In the genomic region with DNA sequence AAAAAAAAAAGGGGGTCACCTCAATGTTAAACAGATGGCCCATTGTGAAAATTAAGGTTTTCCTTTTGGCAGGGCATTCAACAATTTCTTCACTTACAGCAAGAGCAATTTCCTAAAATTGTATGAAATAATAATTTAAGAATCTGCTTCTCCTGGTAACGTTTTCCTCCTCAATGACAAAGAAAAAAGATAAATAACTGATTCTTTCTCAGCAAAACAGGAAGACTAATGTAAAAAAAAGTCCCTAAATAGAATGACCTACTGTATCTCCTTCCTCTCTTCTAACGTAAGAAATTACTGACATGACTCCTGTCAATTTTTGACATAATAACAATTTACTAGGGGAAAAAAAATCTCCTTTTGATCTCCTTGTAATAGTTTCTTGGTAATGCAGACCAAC, we compare ENCODE assay signal across 19 cellular contexts. TPM values are rescaled to one million over a fixed set of nuclear protein-coding genes. Genes with fewer than 3 reads are reported as not detected.
DNase-seq lines count a peak whose midpoint lies in the region; ATAC-seq and TF ChIP-seq lines count a peak whose summit lies in the region.
"Had no signal": no experiment of that assay in that cellular context is flagged by ENCODE, and none has a peak within 500 bp of the region (broad histone marks: within the 10 kb centered on the region; RNA-seq: fewer than 3 reads in every experiment).

No MANE protein-coding gene starts in this region.

- H3K27ac ChIP-seq in SU-DHL-6 (ENCODE audit: low read depth, low read length) (peak overlapping the region; percentile 50), dorsolateral prefrontal cortex (no peak overlapping the region)
- H3K27ac ChIP-seq: Peyer's patch, transverse colon had no signal

- ATAC-seq in activated T-cell treated with anti-CD3 and anti-CD28 coated beads, Interleukin-2, amount 50 U/mL, for 72 hours (replicated peaks in 1 of 2), result peak in 1 of 2 donors; percentile 30

- peaks cover 4% of the 10 kb centered on the region; the same call in 1 of the 2 replicates for H4K20me1 ChIP-seq in SU-DHL-6 (ENCODE audit: low read depth, low read length)

- no peaks in the 10 kb centered on the region for H3F3A ChIP-seq in SU-DHL-6 (ENCODE audit: insufficient read depth)

- no peak overlapping the region for H3K9ac ChIP-seq in SU-DHL-6 (ENCODE audit: low read length)

- H2AFZ ChIP-seq in SU-DHL-6 (ENCODE audit: low read depth, low read length, severe bottlenecking), result no peak overlapping the region

- H3K4me3 ChIP-seq in SU-DHL-6 (ENCODE audit: insufficient read depth, low read length, poor library complexity, severe bottlenecking) (no peak overlapping the region), dorsolateral prefrontal cortex (no peak overlapping the region)
- H3K4me3 ChIP-seq: Peyer's patch, transverse colon had no signal

- intact Hi-C loops in dorsolateral prefrontal cortex (cut with DNase I), result no loop called here
- intact Hi-C loops in posterior cingulate gyrus (cut with DNase I), result no loop called here

- DNase-seq in activated T-cell treated with anti-CD3 and anti-CD28 coated beads, Interleukin-2, amount 50 U/mL, for 72 hours, result no peak
- DNase-seq in activated T-cell treated with anti-CD3 and anti-CD28 coated beads, Interleukin-2, amount 50 U/mL, for 1 hour, result no peak
- DNase-seq in immature natural killer cell (no peak), dorsolateral prefrontal cortex (no peak), posterior cingulate gyrus (no peak), type B pancreatic cell (ENCODE audit: extremely low spot score, unreplicated experiment) (no peak)
- DNase-seq in stimulated activated CD4-positive, alpha-beta T cell treated with anti-CD3 and anti-CD28 coated beads, Interleukin-4, amount 100 ng/mL, for 24 hours, result no peak
- DNase-seq: ACHN; activated CD4-positive, CD25-positive, alpha-beta regulatory T cell; activated CD8-positive, alpha-beta memory T cell treated with anti-CD3 and anti-CD28 coated beads, Interleukin-2, amount 10 ng/mL, durations not matched to agents 7 days and 5 days; endodermal cell; IMR-90; kidney glomerular epithelial cell; NCI-H510A; Peyer's patch; small intestine; transverse colon had no signal

- H3K4me3 Mint-ChIP-seq in activated T-cell treated with anti-CD3 and anti-CD28 coated beads, Interleukin-2, amount 50 U/mL, for 72 hours, result no peak overlapping the region
- H3K4me3 Mint-ChIP-seq in immature natural killer cell, result peak overlapping the region in 2 of 5 donors; percentile 7 to 13
- H3K4me3 Mint-ChIP-seq in type B pancreatic cell, result no peak overlapping the region
- H3K4me3 Mint-ChIP-seq: activated CD8-positive, alpha-beta memory T cell treated with anti-CD3 and anti-CD28 coated beads, Interleukin-2, amount 10 ng/mL, durations not matched to agents 7 days and 5 days; brain; endodermal cell had no signal

- TF ChIP-seq CTCF in SU-DHL-6 (IDR thresholded peaks at IDR 0.05; ENCODE audit: insufficient read depth, low read length, poor library complexity, severe bottlenecking) (no peak), dorsolateral prefrontal cortex (IDR thresholded peaks at IDR 0.05 in 54 of 56, conservative IDR thresholded peaks at IDR 0.05 in 2 of 56; ENCODE audit: low read depth in 1 of 56, partially characterized antibody in 56 of 56) (no peak), type B pancreatic cell (conservative IDR thresholded peaks at IDR 0.05) (no peak)

- H3K36me3 Mint-ChIP-seq in activated T-cell treated with anti-CD3 and anti-CD28 coated beads, Interleukin-2, amount 50 U/mL, for 72 hours (ENCODE audit: insufficient read depth in 2 of 2), result peaks cover 18 to 41% of the 10 kb centered on the region in 2 donors
- H3K36me3 Mint-ChIP-seq in immature natural killer cell (peaks cover 11 to 26% (median 16%) of the 10 kb centered on the region in 3 donors), type B pancreatic cell (peaks cover 36% of the 10 kb centered on the region)

- H3K27me3 ChIP-seq in SU-DHL-6 (ENCODE audit: low read length), result no peaks in the 10 kb centered on the region
- no peaks in the 10 kb centered on the region for H3K27me3 ChIP-seq in dorsolateral prefrontal cortex
- H3K27me3 ChIP-seq: Peyer's patch, transverse colon had no signal

- peaks cover 3% of the 10 kb centered on the region; the same call in 1 of the 2 replicates for H3K36me3 ChIP-seq in SU-DHL-6 (ENCODE audit: low read length)
- H3K36me3 ChIP-seq: Peyer's patch, transverse colon had no signal

- peaks cover 38% of the 10 kb centered on the region for H3K4me1 Mint-ChIP-seq in activated T-cell treated with anti-CD3 and anti-CD28 coated beads, Interleukin-2, amount 50 U/mL, for 72 hours (ENCODE audit: low read depth)
- H3K4me1 Mint-ChIP-seq in immature natural killer cell (peaks cover 60 to 82% of the 10 kb centered on the region in 2 donors), type B pancreatic cell (ENCODE audit: unreplicated experiment) (no peaks in the 10 kb centered on the region)
- H3K4me1 Mint-ChIP-seq: endodermal cell had no signal

- H3K79me2 ChIP-seq in SU-DHL-6 (ENCODE audit: insufficient read depth, low read length), result peaks cover 42% of the 10 kb centered on the region

- H3K4me2 ChIP-seq in SU-DHL-6 (ENCODE audit: low read depth, low read length, poor library complexity, severe bottlenecking), result peak overlapping the region; percentile 26

- H3K9me3 ChIP-seq in SU-DHL-6 (ENCODE audit: insufficient read depth, low read length), result peaks cover 10% of the 10 kb centered on the region; the same call in 1 of the 2 replicates

- peak overlapping the region; percentile 11 for H3K27ac Mint-ChIP-seq in activated T-cell treated with anti-CD3 and anti-CD28 coated beads, Interleukin-2, amount 50 U/mL, for 72 hours
- peak overlapping the region; percentile 22 to 70 (median 68) for H3K27ac Mint-ChIP-seq in immature natural killer cell
- H3K27ac Mint-ChIP-seq in type B pancreatic cell, result no peak overlapping the region
- H3K27ac Mint-ChIP-seq: brain, endodermal cell had no signal

- no peaks in the 10 kb centered on the region for H3K27me3 Mint-ChIP-seq in activated T-cell treated with anti-CD3 and anti-CD28 coated beads, Interleukin-2, amount 50 U/mL, for 72 hours (ENCODE audit: low read depth)
- H3K27me3 Mint-ChIP-seq in immature natural killer cell (ENCODE audit: low read depth in 3 of 3) (no peaks in the 10 kb centered on the region), type B pancreatic cell (no peaks in the 10 kb centered on the region)
- H3K27me3 Mint-ChIP-seq: activated CD8-positive, alpha-beta memory T cell treated with anti-CD3 and anti-CD28 coated beads, Interleukin-2, amount 10 ng/mL, durations not matched to agents 7 days and 5 days; brain had no signal

- peaks cover 7 to 12% of the 10 kb centered on the region in 2 donors for H3K9me3 Mint-ChIP-seq in activated T-cell treated with anti-CD3 and anti-CD28 coated beads, Interleukin-2, amount 50 U/mL, for 72 hours
- H3K9me3 Mint-ChIP-seq in immature natural killer cell, result peaks cover 5 to 24% (median 13%) of the 10 kb centered on the region in 6 donors
- H3K9me3 Mint-ChIP-seq in type B pancreatic cell, result peaks cover 23% of the 10 kb centered on the region

- H3K9me2 ChIP-seq in SU-DHL-6 (replicated peaks; ENCODE audit: insufficient read depth, low read length), result no peaks in the 10 kb centered on the region

RNA-seq across cellular contexts. Expression of gene ABHD17B, which starts 25.5 kb away (rescaled TPM):
- 10 to 100 TPM; 15.4 to 16.2 TPM for total RNA-seq in activated T-cell treated with anti-CD3 and anti-CD28 coated beads, Interleukin-2, amount 50 U/mL, for 72 hours
- polyA plus RNA-seq in immature natural killer cell, result 10 to 100 TPM; 38.8 to 45.2 (median 39.5) TPM
- 100 to 1,000 TPM in 1 of 120 experiments, 10 to 100 TPM in 119; 26.3 to 101 (median 46.1) TPM for total RNA-seq in dorsolateral prefrontal cortex
- 35.7 and 38.3 TPM in 2 replicates for total RNA-seq in type B pancreatic cell (ENCODE audit: low replicate concordance)

RNA-seq across cellular contexts. Expression of gene C9orf85, which starts 26.0 kb away (rescaled TPM):
- 10 to 100 TPM; 13.5 to 14.1 TPM for total RNA-seq in activated T-cell treated with anti-CD3 and anti-CD28 coated beads, Interleukin-2, amount 50 U/mL, for 72 hours
- 10 to 100 TPM; 10.9 to 16.0 (median 12.3) TPM for polyA plus RNA-seq in immature natural killer cell
- 10 to 100 TPM in 113 of 120 experiments, 1 to 10 TPM in 7; 8.0 to 26.8 (median 14.8) TPM for total RNA-seq in dorsolateral prefrontal cortex
- total RNA-seq in type B pancreatic cell (ENCODE audit: low replicate concordance), result 11.4 and 17.9 TPM in 2 replicates
